In the genomic region with DNA sequence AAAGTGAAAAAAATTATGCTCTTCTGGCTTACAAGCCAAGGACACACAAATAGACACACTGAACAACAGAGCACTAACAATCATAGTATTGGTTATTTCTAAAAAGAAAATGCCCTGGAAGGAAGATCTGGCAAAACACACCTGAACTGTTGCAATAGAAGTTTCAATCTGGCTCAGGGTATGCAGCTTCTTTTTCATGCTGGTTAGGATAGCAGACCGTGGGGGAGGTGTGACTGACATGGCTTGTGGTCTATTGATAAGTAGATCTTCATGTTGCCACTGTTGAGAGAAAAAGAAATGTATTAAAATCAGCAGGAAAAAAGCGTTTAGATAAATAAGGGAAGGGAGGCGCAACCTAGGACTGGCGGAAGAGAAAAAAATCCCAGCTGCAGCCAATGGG, we compare ENCODE assay signal across 18 cellular contexts.
"Had no signal": no experiment of that assay in that cellular context is flagged by ENCODE, and none has a peak within 500 bp of the region (broad histone marks: within the 10 kb centered on the region; RNA-seq: fewer than 3 reads in every experiment).

No MANE protein-coding gene starts in this region.

- H3K9me3 ChIP-seq: body of pancreas, left lung, prostate gland, tibial nerve, uterus had no signal

- H3K36me3 ChIP-seq: prostate gland, uterus had no signal

- FAIRE-seq: keratinocyte had no signal

- H3K27me3 ChIP-seq: body of pancreas, left lung, tibial nerve, uterus had no signal

- H3K27ac Mint-ChIP-seq: activated naive CD4-positive, alpha-beta T cell treated with anti-CD3 and anti-CD28 coated beads for 36 hours had no signal

- H3K4me3 Mint-ChIP-seq: activated naive CD4-positive, alpha-beta T cell treated with anti-CD3 and anti-CD28 coated beads for 36 hours had no signal

- H3K9me3 Mint-ChIP-seq: activated naive CD4-positive, alpha-beta T cell treated with anti-CD3 and anti-CD28 coated beads for 36 hours had no signal

- DNase-seq: activated CD4-positive, alpha-beta T cell treated with anti-CD3 and anti-CD28 coated beads, Interleukin-2, amount 50 U/mL, for 1 hour; activated naive CD4-positive, alpha-beta T cell treated with anti-CD3 and anti-CD28 coated beads for 36 hours; body of pancreas; caudate nucleus; left lung; mesenchymal stem cell; right cardiac atrium; small intestine; stimulated activated CD4-positive, alpha-beta T cell treated with anti-CD3 and anti-CD28 coated beads, Interleukin-4, amount 100 ng/mL, for 24 hours; stimulated activated naive CD4-positive, alpha-beta T cell treated with Interleukin-2 at 50 U/mL for 16 hours; substantia nigra; SW 1271; T-helper 9 cell; uterus had no signal

- H3K4me3 ChIP-seq: body of pancreas, left lung, prostate gland, tibial nerve, uterus had no signal

- H3K27ac ChIP-seq: body of pancreas, left lung, prostate gland, tibial nerve, uterus, VCaP had no signal

- H3K4me1 ChIP-seq: body of pancreas, left lung, prostate gland, tibial nerve, uterus had no signal

- ATAC-seq: body of pancreas, left lung, right cardiac atrium had no signal
